8 cellular contexts compared by ENCODE assay signal in the genomic region with DNA sequence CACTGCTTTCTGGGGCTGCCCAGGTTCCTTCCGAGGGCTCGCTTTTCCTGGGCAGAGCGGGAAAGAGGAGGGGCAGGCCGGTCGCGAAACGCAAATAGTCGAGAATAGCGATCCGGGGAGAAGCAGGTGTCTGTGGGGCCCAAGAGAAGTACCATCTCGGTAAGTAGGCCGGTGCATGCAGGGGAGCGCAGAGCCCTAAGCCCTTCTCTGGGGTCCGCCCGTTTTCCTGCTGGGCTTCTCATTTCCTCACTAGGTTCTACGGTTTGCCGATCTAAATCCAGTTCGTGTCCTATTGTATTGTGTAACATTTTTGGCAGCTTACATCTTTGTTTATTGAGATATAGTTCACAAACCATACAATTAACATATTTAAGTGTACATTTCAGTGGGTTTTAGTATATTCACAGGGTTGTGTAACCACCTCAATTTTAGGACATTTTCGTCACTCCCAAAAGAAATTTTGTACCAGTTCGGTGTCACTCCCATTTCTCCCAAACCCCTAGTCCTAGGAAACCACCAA. TPM values are rescaled to one million over a fixed set of nuclear protein-coding genes. Genes with fewer than 3 reads are reported as not detected.
DNase-seq lines count a peak whose midpoint lies in the region; TF ChIP-seq lines count a peak whose summit lies in the region.

No MANE protein-coding gene starts in this region.

- H3K36me3 ChIP-seq in BJ (ENCODE audit: control insufficient read depth, insufficient read depth, low read length) (peaks cover 2% of the 10 kb centered on the region; the same call in 1 of the 2 replicates), GM23248 (ENCODE audit: low read depth) (no peaks in the 10 kb centered on the region), thymus (ENCODE audit: control insufficient read depth, insufficient read depth) (no peaks in the 10 kb centered on the region)

- peak overlapping the region; percentile 86 for H3K4me2 ChIP-seq in GM23248 (ENCODE audit: unreplicated experiment)

- peaks cover 14% of the 10 kb centered on the region for H3K79me2 ChIP-seq in GM23248 (ENCODE audit: insufficient read depth)

- peak overlapping the region; percentile 87 for H3K9ac ChIP-seq in GM23248

- H3K9me3 ChIP-seq in GM23248 (ENCODE audit: low read depth) (no peaks in the 10 kb centered on the region), thymus (ENCODE audit: control insufficient read depth) (no peaks in the 10 kb centered on the region)

- in situ Hi-C loops in GM23248 (cut with MboI): loop anchor here (25.0 kb wide), 1 partner anchor 142 kb away; no protein-coding TSS in a partner anchor

- POLR2A ChIA-PET in BJ (lab: Charles Lee): interaction anchor here (0.6 to 1.3 kb wide), 3 partner anchors 18 to 389 kb away, joined by 3 to 6 read pairs (median 4); a partner anchor contains a TSS

- no peak for TF ChIP-seq CTCF in BJ (IDR thresholded peaks at IDR 0.05; ENCODE audit: insufficient read depth, low read depth, low read length)
- no peak for TF ChIP-seq CTCF in coronary artery (IDR thresholded peaks at IDR 0.05)

- CTCF ChIA-PET in BJ (lab: Yijun Ruan, JAX): interaction anchor here (1.0 to 4.5 kb wide), 4 partner anchors 16 to 66 kb away, joined by 4 to 26 read pairs (median 11); a partner anchor contains a TSS

- no peaks in the 10 kb centered on the region for H4K20me1 ChIP-seq in GM23248 (ENCODE audit: insufficient read depth)

- H2AFZ ChIP-seq in GM23248: peak overlapping the region; percentile 92

- H3K4me1 ChIP-seq in GM23248 (ENCODE audit: insufficient read depth) (peaks cover 34% of the 10 kb centered on the region), thymus (ENCODE audit: control insufficient read depth, insufficient read depth, low read length) (peaks cover 27% of the 10 kb centered on the region)

- H3K27ac ChIP-seq in GM23248 (peak overlapping the region; percentile 95), coronary artery (peak overlapping the region; percentile 92 to 97), thymus (ENCODE audit: low read depth) (peak overlapping the region; percentile 98)

- no peaks in the 10 kb centered on the region for H3K27me3 ChIP-seq in BJ (ENCODE audit: control insufficient read depth, insufficient read depth, low read length)
- H3K27me3 ChIP-seq in GM23248 (replicated peaks; ENCODE audit: insufficient read depth): no peaks in the 10 kb centered on the region
- no peaks in the 10 kb centered on the region for H3K27me3 ChIP-seq in thymus (ENCODE audit: control insufficient read depth, insufficient read depth)

- H3K4me3 ChIP-seq in BJ (ENCODE audit: low read depth, low read length) (peak overlapping the region; percentile 68), GM23248 (peak overlapping the region; percentile 96), coronary artery (peak overlapping the region; percentile 86), thymus (ENCODE audit: low read length) (peak overlapping the region; percentile 92)

- H3K9me2 ChIP-seq in GM23248 (ENCODE audit: insufficient read depth): no peaks in the 10 kb centered on the region

- 1 to 5% methylated on average over 19 to 20 of the region's 20 CpGs for WGBS in GM23248 (ENCODE audit: low coverage in 1 of 2, low lambda C conversion rate in 2 of 2, missing lambda C conversion rate in 2 of 2), 2 experiments
- WGBS in thymus: 5% methylated on average over 20 of the region's 20 CpGs

- DNase-seq in BJ (ENCODE audit: low read depth): no peak
- no peak for DNase-seq in GM23248
- DNase-seq in RPMI8226: peak; percentile 38
- DNase-seq in coronary artery (ENCODE audit: low spot score): no peak
- peak; percentile 57 for DNase-seq in medulla oblongata (ENCODE audit: extremely low spot score)
- DNase-seq in epidermal melanocyte (ENCODE audit: insufficient read length, low spot score): no peak
- no peak for DNase-seq in HuH-7 (ENCODE audit: low spot score)

- peaks cover 32% of the 10 kb centered on the region for H3F3A ChIP-seq in GM23248 (ENCODE audit: insufficient read depth)

RNA-seq across cellular contexts. Expression of a gene that starts 6.9 kb away (rescaled TPM):
- polyA plus RNA-seq in BJ (2011; rRNA removed): 10.8 and 15.3 TPM in 2 replicates
- polyA minus RNA-seq in BJ (2011; rRNA and poly(A)+ RNA removed): 8.0 and 14.2 TPM in 2 replicates
- total RNA-seq in GM23248 (2014; rRNA removed; shearing (Covaris generic)): 9.2 and 9.7 TPM in 2 replicates
- 8.9 and 9.8 TPM in 2 replicates for polyA plus RNA-seq in GM23248 (2016; fragmentation: Nextera tagmentation; extraction: Ambion mirVana)
- polyA plus RNA-seq in thymus: 34.7 TPM

RNA-seq across cellular contexts. Expression of a gene that starts 18.1 kb away (rescaled TPM):
- polyA plus RNA-seq in BJ (2011; rRNA removed) (2,480 and 4,424 TPM in 2 replicates), GM23248 (2016; fragmentation: Nextera tagmentation; extraction: Ambion mirVana) (3,590 and 3,619 TPM in 2 replicates), thymus (8,137 TPM)
- 224 and 314 TPM in 2 replicates for polyA minus RNA-seq in BJ (2011; rRNA and poly(A)+ RNA removed)
- 1,965 and 2,442 TPM in 2 replicates for total RNA-seq in GM23248 (2014; rRNA removed; shearing (Covaris generic))

RNA-seq across cellular contexts. Expression of a gene that starts 18.3 kb away (rescaled TPM):
- 0.09 and 0.12 TPM in 2 replicates for polyA plus RNA-seq in BJ (2011; rRNA removed)
- polyA minus RNA-seq in BJ (2011; rRNA and poly(A)+ RNA removed): 0.36 TPM in 1 of 2 replicates, not detected in the other
- total RNA-seq in GM23248 (2014; rRNA removed; shearing (Covaris generic)): not detected in 2 replicates
- 0.26 TPM in 1 of 2 replicates, not detected in the other for polyA plus RNA-seq in GM23248 (2016; fragmentation: Nextera tagmentation; extraction: Ambion mirVana)
- polyA plus RNA-seq in thymus: 25.8 TPM

Comparison
In these comparisons a context has a peak if more than half of its experiments do, and no peak if none do; other contexts are left out.
1. DNase-seq: peak in RPMI8226 (single experiment) and medulla oblongata (single experiment); none in BJ (single experiment), GM23248 (single experiment), coronary artery (single experiment), epidermal melanocyte (single experiment) and HuH-7 (single experiment).
2. RNA of a gene that starts 18.3 kb away (polyA plus RNA-seq): 25.8 TPM in thymus (single experiment); 0.26 TPM in GM23248 and 0.09 to 0.12 TPM in BJ; every median in the first group is over 10 times any median in the second.
3. Peak in every context shown above with its lines, with median percentiles within 50 percentile points of each other: H3K4me3 ChIP-seq and H3K27ac ChIP-seq.